ENCODE assay signal across 9 cellular contexts in the genomic region with DNA sequence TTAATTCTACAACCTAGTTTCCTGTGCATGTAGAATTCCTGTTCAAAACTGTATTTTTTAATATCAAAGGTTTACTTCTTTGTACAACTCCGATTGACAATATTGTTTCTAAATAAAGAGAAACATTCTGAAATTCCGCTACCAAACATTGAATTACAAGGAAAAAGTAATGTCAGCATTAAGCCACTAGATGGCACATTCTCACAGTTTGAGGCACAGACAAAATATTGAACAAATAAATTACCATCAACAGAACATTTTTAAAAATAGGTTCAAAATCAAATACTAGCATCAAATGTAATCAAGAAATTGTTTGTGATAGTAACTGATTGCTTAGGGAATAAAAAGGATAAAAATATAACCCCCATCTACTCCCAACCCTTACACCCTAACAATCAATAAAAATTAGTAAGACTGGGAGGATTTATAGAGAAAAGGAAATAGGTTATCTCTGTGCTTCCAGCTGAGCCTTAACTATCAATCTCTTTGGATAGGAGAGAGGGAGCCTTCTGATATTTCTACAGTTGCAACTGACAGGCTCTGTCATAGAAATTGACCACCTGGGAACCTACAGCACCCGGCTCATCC.
DNase-seq lines count a peak whose midpoint lies in the region; ATAC-seq and TF ChIP-seq lines count a peak whose summit lies in the region.
"Had no signal": no experiment of that assay in that cellular context is flagged by ENCODE, and none has a peak within 500 bp of the region (broad histone marks: within the 10 kb centered on the region; RNA-seq: fewer than 3 reads in every experiment).

No MANE protein-coding gene starts in this region.

- H3K4me3 ChIP-seq in AG10803 (ENCODE audit: low read length) = no peak overlapping the region
- peak overlapping the region; percentile 40 for H3K4me3 ChIP-seq in OCI-LY3 (ENCODE audit: low read length)
- no peak overlapping the region for H3K4me3 ChIP-seq in aorta (ENCODE audit: low read length in 2 of 2)

- no peaks in the 10 kb centered on the region for H3K27me3 Mint-ChIP-seq in endothelial cell (ENCODE audit: unreplicated experiment)

- H3K9ac ChIP-seq in OCI-LY3 (ENCODE audit: low read length) = peak overlapping the region; percentile 77

- 29 to 32% methylated on average over 3 of the region's 3 CpGs for WGBS in aorta, 2 donors

- H3K27ac ChIP-seq in OCI-LY3 (ENCODE audit: low read length) = peak overlapping the region; percentile 85
- H3K27ac ChIP-seq in aorta (ENCODE audit: low read depth in 1 of 2, low read length in 2 of 2) = no peak overlapping the region
- H3K27ac ChIP-seq: epithelial cell of prostate had no signal

- H3K9me3 ChIP-seq in OCI-LY3 (ENCODE audit: insufficient read depth, low read length) (peaks cover 8% of the 10 kb centered on the region), aorta (ENCODE audit: control insufficient read depth, low read length) (no peaks in the 10 kb centered on the region)

- no peaks in the 10 kb centered on the region for H4K20me1 ChIP-seq in OCI-LY3 (ENCODE audit: insufficient read depth, low read length)

- intact Hi-C loops in aorta (cut with DNase I) = loop anchor here (2.0 to 5.0 kb wide), 2 partner anchors 463 kb away; no protein-coding TSS in a partner anchor

- no peaks in the 10 kb centered on the region for H3K79me2 ChIP-seq in OCI-LY3 (ENCODE audit: low read length)

- DNase-seq in AG10803 (ENCODE audit: low read depth) = peak; percentile 36
- no peak for DNase-seq in GM13977 (ENCODE audit: low spot score)
- DNase-seq in endothelial cell (ENCODE audit: low spot score) = no peak
- peak; percentile 44 for DNase-seq in pons (ENCODE audit: low spot score)
- no peak for DNase-seq in aorta

- no peak overlapping the region for H3K4me3 Mint-ChIP-seq in endothelial cell (ENCODE audit: unreplicated experiment)

- no peak for ATAC-seq in aorta (ENCODE audit: low FRiP score)
- ATAC-seq in HG02571 (IDR thresholded peaks at IDR 0.05; ENCODE audit: unreplicated experiment) = no peak
- ATAC-seq in GM21825 (IDR thresholded peaks at IDR 0.05; ENCODE audit: unreplicated experiment) = no peak

- H3K9me3 Mint-ChIP-seq in endothelial cell (ENCODE audit: unreplicated experiment) = no peaks in the 10 kb centered on the region

- peak overlapping the region; percentile 15; the same call in 1 of the 2 replicates for H2AFZ ChIP-seq in OCI-LY3 (ENCODE audit: low read depth, low read length)

- H3K4me1 Mint-ChIP-seq in endothelial cell (ENCODE audit: unreplicated experiment) = no peaks in the 10 kb centered on the region

- TF ChIP-seq CTCF in AG10803 (conservative IDR thresholded peaks at IDR 0.05; ENCODE audit: low read length) (peak; percentile 81), GM13977 (IDR thresholded peaks at IDR 0.05; ENCODE audit: extremely low read depth, insufficient read depth, missing control alignments) (peak; percentile 77), OCI-LY3 (IDR thresholded peaks at IDR 0.05; ENCODE audit: low read depth, low read length) (peak; percentile 80), endothelial cell (IDR thresholded peaks at IDR 0.05; ENCODE audit: unreplicated experiment) (peak; percentile 81)

- H3K36me3 ChIP-seq in OCI-LY3 (replicated peaks; ENCODE audit: low read depth, low read length) = peaks cover 9% of the 10 kb centered on the region
- H3K36me3 ChIP-seq in aorta (ENCODE audit: control insufficient read depth in 1 of 2, insufficient read depth in 2 of 2, low read length in 1 of 2) = no peaks in the 10 kb centered on the region

- no peak overlapping the region for H3K27ac Mint-ChIP-seq in endothelial cell (ENCODE audit: unreplicated experiment)

- in situ Hi-C loops in GM13977 (cut with MboI; ENCODE audit: low pct_unique_long_range_greater_than_20kb, low sequenced_read_pairs, unreplicated experiment) = loop anchor here (10.0 kb wide), 1 partner anchor 461 kb away; no protein-coding TSS in a partner anchor

- H3K4me1 ChIP-seq in OCI-LY3 (ENCODE audit: low read length) (peaks cover 71% of the 10 kb centered on the region), aorta (ENCODE audit: control insufficient read depth in 1 of 2, insufficient read depth in 2 of 2, low read length in 2 of 2) (no peaks in the 10 kb centered on the region)

- no peaks in the 10 kb centered on the region for H3K27me3 ChIP-seq in OCI-LY3 (ENCODE audit: low read depth, low read length)
- H3K27me3 ChIP-seq in aorta (ENCODE audit: control insufficient read depth in 1 of 2, insufficient read depth in 2 of 2, low read length in 1 of 2) = no peaks in the 10 kb centered on the region

- H3K36me3 Mint-ChIP-seq in endothelial cell (ENCODE audit: low read depth, unreplicated experiment) = no peaks in the 10 kb centered on the region

- H3K4me2 ChIP-seq in OCI-LY3 (ENCODE audit: low read length) = peak overlapping the region; percentile 95

Comparison
In these comparisons a context has a peak if more than half of its experiments do, and no peak if none do; other contexts are left out.
1. DNase-seq: peak in AG10803 (single experiment) and pons (single experiment); none in GM13977 (single experiment), endothelial cell (single experiment) and aorta (0 of 2).
2. Peak in every context shown above with its lines, with median percentiles within 50 percentile points of each other: CTCF ChIP-seq.